21 cellular contexts compared by ENCODE assay signal in genomic region chr16:69293401-69293800, GRCh38. TPM values are rescaled to one million over a fixed set of nuclear protein-coding genes. Genes with fewer than 3 reads are reported as not detected.
DNase-seq lines count a peak whose midpoint lies in the region; ATAC-seq and TF ChIP-seq lines count a peak whose summit lies in the region.
"Had no signal": no experiment of that assay in that cellular context is flagged by ENCODE, and none has a peak within 500 bp of the region (broad histone marks: within the 10 kb centered on the region; RNA-seq: fewer than 3 reads in every experiment).

No MANE protein-coding gene starts in this region.

- peak; percentile 60 for ATAC-seq in stimulated activated naive CD8-positive, alpha-beta T cell treated with anti-CD3 and anti-CD28 coated beads, Interleukin-15, amount 100 ng/mL, for 72 hours
- ATAC-seq: K562, Panc1 had no signal

- H3K9me3 Mint-ChIP-seq in activated T-cell treated with anti-CD3 and anti-CD28 coated beads, Interleukin-2, amount 50 U/mL, for 24 hours: no peaks in the 10 kb centered on the region
- no peaks in the 10 kb centered on the region for H3K9me3 Mint-ChIP-seq in chondrocyte (ENCODE audit: low read depth)
- no peaks in the 10 kb centered on the region for H3K9me3 Mint-ChIP-seq in stimulated activated naive CD8-positive, alpha-beta T cell treated with anti-CD3 and anti-CD28 coated beads, Interleukin-15, amount 100 ng/mL, for 72 hours
- H3K9me3 Mint-ChIP-seq: H9 had no signal

- 90% methylated on average over 3 of the region's 3 CpGs for WGBS in HUES64

- no peak for TF ChIP-seq CTCF in chondrocyte (IDR thresholded peaks at IDR 0.05)

- H3K4me3 ChIP-seq in HUES64 (ENCODE audit: low read length): no peak overlapping the region
- H3K4me3 ChIP-seq: K562 had no signal

- H3K27ac Mint-ChIP-seq in activated T-cell treated with anti-CD3 and anti-CD28 coated beads, Interleukin-2, amount 50 U/mL, for 24 hours: peak overlapping the region; percentile 26
- H3K27ac Mint-ChIP-seq in chondrocyte (ENCODE audit: unreplicated experiment): peak overlapping the region; percentile 6
- H3K27ac Mint-ChIP-seq in stimulated activated naive CD8-positive, alpha-beta T cell treated with anti-CD3 and anti-CD28 coated beads, Interleukin-15, amount 100 ng/mL, for 72 hours: no peak overlapping the region
- H3K27ac Mint-ChIP-seq: CD14-positive monocyte had no signal

- peaks cover 8% of the 10 kb centered on the region; the same call in 1 of the 2 replicates for H3K36me3 ChIP-seq in HUES64 (ENCODE audit: insufficient read depth, low read length)

- no peaks in the 10 kb centered on the region for H3K4me1 ChIP-seq in HUES64 (ENCODE audit: insufficient read depth, low read length)

- no peaks in the 10 kb centered on the region for H3K9me3 ChIP-seq in HUES64 (ENCODE audit: insufficient read depth, low read depth, low read length)

- H3K9ac ChIP-seq in HUES64 (ENCODE audit: low read depth, low read length): 0 out of 2 replicates have a peak overlapping the region, but pooled peaks have one; percentile 11

- H3K27me3 Mint-ChIP-seq in activated T-cell treated with anti-CD3 and anti-CD28 coated beads, Interleukin-2, amount 50 U/mL, for 24 hours: no peaks in the 10 kb centered on the region
- H3K27me3 Mint-ChIP-seq in chondrocyte (ENCODE audit: low read depth): no peaks in the 10 kb centered on the region
- H3K27me3 Mint-ChIP-seq in stimulated activated naive CD8-positive, alpha-beta T cell treated with anti-CD3 and anti-CD28 coated beads, Interleukin-15, amount 100 ng/mL, for 72 hours: no peaks in the 10 kb centered on the region

- H3K4me1 Mint-ChIP-seq in activated T-cell treated with anti-CD3 and anti-CD28 coated beads, Interleukin-2, amount 50 U/mL, for 24 hours (ENCODE audit: low read depth): peaks cover 4% of the 10 kb centered on the region
- H3K4me1 Mint-ChIP-seq in chondrocyte (ENCODE audit: low read depth): peaks cover 11% of the 10 kb centered on the region
- no peaks in the 10 kb centered on the region for H3K4me1 Mint-ChIP-seq in stimulated activated naive CD8-positive, alpha-beta T cell treated with anti-CD3 and anti-CD28 coated beads, Interleukin-15, amount 100 ng/mL, for 72 hours
- H3K4me1 Mint-ChIP-seq: H9 had no signal

- no peak overlapping the region for H3K27ac ChIP-seq in HUES64 (ENCODE audit: low read depth, low read length)
- H3K27ac ChIP-seq: HL-60 had no signal

- no peaks in the 10 kb centered on the region for H3K27me3 ChIP-seq in HUES64 (ENCODE audit: insufficient read depth, low read length)

- no peak for DNase-seq in activated T-cell treated with anti-CD3 and anti-CD28 coated beads, Interleukin-2, amount 50 U/mL, for 24 hours
- no peak for DNase-seq in activated T-cell treated with anti-CD3 and anti-CD28 coated beads, Interleukin-2, amount 50 U/mL, for 48 hours
- DNase-seq in chondrocyte (ENCODE audit: low spot score) (no peak), T-helper 1 cell (no peak), NCI-H524 treated with DMSO at 0.1 percent for 48 hours (lab: John Stamatoyannopoulos, UW) (no peak), cerebellum (ENCODE audit: low spot score) (no peak)
- no peak for DNase-seq in stimulated activated naive CD8-positive, alpha-beta T cell treated with anti-CD3 and anti-CD28 coated beads, Interleukin-15, amount 100 ng/mL, for 72 hours
- DNase-seq: ACHN, AML-193, COR-L47, DMS53, H9, NCI-H187 treated with DMSO at 0.1 percent for 48 hours, NCI-H510A, NCI-H82 had no signal

- H3K36me3 Mint-ChIP-seq in activated T-cell treated with anti-CD3 and anti-CD28 coated beads, Interleukin-2, amount 50 U/mL, for 24 hours (ENCODE audit: low read depth): peaks cover 5% of the 10 kb centered on the region
- peaks cover 2% of the 10 kb centered on the region for H3K36me3 Mint-ChIP-seq in chondrocyte (ENCODE audit: low read depth)
- H3K36me3 Mint-ChIP-seq: CD14-positive monocyte had no signal

- no peak overlapping the region for H3K4me3 Mint-ChIP-seq in activated T-cell treated with anti-CD3 and anti-CD28 coated beads, Interleukin-2, amount 50 U/mL, for 24 hours
- H3K4me3 Mint-ChIP-seq in chondrocyte (ENCODE audit: unreplicated experiment): no peak overlapping the region
- H3K4me3 Mint-ChIP-seq in stimulated activated naive CD8-positive, alpha-beta T cell treated with anti-CD3 and anti-CD28 coated beads, Interleukin-15, amount 100 ng/mL, for 72 hours: no peak overlapping the region
- H3K4me3 Mint-ChIP-seq: CD14-positive monocyte, H9 had no signal

RNA-seq across cellular contexts. Expression of gene VPS4A, which starts 17.7 kb away (rescaled TPM):
- polyA plus RNA-seq in HUES64 (2013, experiment 1 of 2): 22.0 TPM
- polyA plus RNA-seq in HUES64 (2013, experiment 2 of 2): 25.5 TPM
- total RNA-seq in chondrocyte: 27.3 to 30.5 TPM (median 29.2 TPM) in 3 replicates
- 25.4 TPM for total RNA-seq in cerebellum

RNA-seq across cellular contexts. Expression of gene PDF, which starts 37.0 kb away (rescaled TPM):
- polyA plus RNA-seq in HUES64 (2013, experiment 1 of 2): 17.9 TPM
- 14.5 TPM for polyA plus RNA-seq in HUES64 (2013, experiment 2 of 2)
- total RNA-seq in chondrocyte (11.5 to 16.2 TPM (median 15.3 TPM) in 3 replicates), cerebellum (7.7 TPM)

RNA-seq across cellular contexts. Expression of gene COG8, which starts 46.0 kb away (rescaled TPM):
- 31.5 TPM for polyA plus RNA-seq in HUES64 (2013, experiment 1 of 2)
- 30.6 TPM for polyA plus RNA-seq in HUES64 (2013, experiment 2 of 2)
- 34.1 to 45.7 TPM (median 36.8 TPM) in 3 replicates for total RNA-seq in chondrocyte
- total RNA-seq in cerebellum: 41.4 TPM

RNA-seq across cellular contexts. Expression of gene NIP7, which starts 46.2 kb away (rescaled TPM):
- polyA plus RNA-seq in HUES64 (2013, experiment 1 of 2): 37.2 TPM
- 40.1 TPM for polyA plus RNA-seq in HUES64 (2013, experiment 2 of 2)
- total RNA-seq in chondrocyte: 17.2 to 28.8 TPM (median 18.6 TPM) in 3 replicates
- total RNA-seq in cerebellum: 10.4 TPM

RNA-seq across cellular contexts. Expression of gene TMED6, which starts 58.2 kb away (rescaled TPM):
- polyA plus RNA-seq in HUES64 (2013, experiment 1 of 2): not detected
- polyA plus RNA-seq in HUES64 (2013, experiment 2 of 2): not detected
- 0.38 to 0.65 TPM (median 0.55 TPM) in 3 replicates for total RNA-seq in chondrocyte
- total RNA-seq in cerebellum: not detected
- total RNA-seq: SK-MEL-5 had no signal
- polyA plus RNA-seq: CD14-positive monocyte had no signal

Comparison
In these comparisons a context has a peak if more than half of its experiments do, and no peak if none do; other contexts are left out.
1. H3K27ac Mint-ChIP-seq: peak in activated T-cell treated with anti-CD3 and anti-CD28 coated beads, Interleukin-2, amount 50 U/mL, for 24 hours (single experiment) and chondrocyte (single experiment); none in stimulated activated naive CD8-positive, alpha-beta T cell treated with anti-CD3 and anti-CD28 coated beads, Interleukin-15, amount 100 ng/mL, for 72 hours (0 of 2).